Comparison of ENCODE assay signal across 8 cellular contexts in genomic region chr12:124915249-124916236, GRCh38. TPM values are rescaled to one million over a fixed set of nuclear protein-coding genes. Genes with fewer than 3 reads are reported as not detected.
DNase-seq lines count a peak whose midpoint lies in the region; ATAC-seq and TF ChIP-seq lines count a peak whose summit lies in the region.

No MANE protein-coding gene starts in this region.

- no peak for TF ChIP-seq EP300 in esophagus muscularis mucosa (IDR thresholded peaks at IDR 0.05)

- DNase-seq in BE2C (no peak), RPMI8226 (peak; percentile 57), esophagus muscularis mucosa (ENCODE audit: extremely low spot score) (no peak), natural killer cell (no peak), occipital lobe (lab: John Stamatoyannopoulos, UW) (no peak)

- H3K27me3 ChIP-seq in BE2C (no peaks in the 10 kb centered on the region), esophagus muscularis mucosa (peaks cover 0 to 5% (median 0%) of the 10 kb centered on the region in 4 donors)

- peak overlapping the region; percentile 99 to 100 (median 100) for H3K27ac ChIP-seq in esophagus muscularis mucosa (replicated peaks in 1 of 4)

- no peaks in the 10 kb centered on the region for H3K9me3 Mint-ChIP-seq in natural killer cell

- TF ChIP-seq POLR2A in esophagus muscularis mucosa (IDR thresholded peaks at IDR 0.05; ENCODE audit: low read depth) = no peak

- peak overlapping the region; percentile 97 for H3K4me3 ChIP-seq in BE2C (ENCODE audit: low read depth, low read length)
- peak overlapping the region; percentile 82 to 96 (median 90) for H3K4me3 ChIP-seq in esophagus muscularis mucosa

- no peaks in the 10 kb centered on the region for H3K9me3 ChIP-seq in BE2C
- H3K9me3 ChIP-seq in esophagus muscularis mucosa = peaks cover 0 to 3% (median 0%) of the 10 kb centered on the region in 4 donors

- WGBS in esophagus muscularis mucosa = 25% methylated on average over 11 of the region's 21 CpGs

- intact Hi-C loops in esophagus muscularis mucosa (cut with DNase I) (loop anchor here (10.0 kb wide), 1 partner anchor 531 kb away; no protein-coding TSS in a partner anchor), natural killer cell (cut with micrococcal nuclease) (loop anchor here (2.0 to 5.0 kb wide), 2 partner anchors 23 to 72 kb away; partner anchors contain the start of gene DHX37)

- H3K4me3 Mint-ChIP-seq in natural killer cell = peak overlapping the region; percentile 92

- no peaks in the 10 kb centered on the region for H3K27me3 Mint-ChIP-seq in natural killer cell (ENCODE audit: low read depth in 2 of 2)

- ATAC-seq in GM21825 (IDR thresholded peaks at IDR 0.05; ENCODE audit: unreplicated experiment) (peak; percentile 8), natural killer cell (no peak), HG02840 (IDR thresholded peaks at IDR 0.05; ENCODE audit: low FRiP score, unreplicated experiment) (no peak), HG03378 (IDR thresholded peaks at IDR 0.05; ENCODE audit: unreplicated experiment) (no peak)

- H3K4me1 ChIP-seq in BE2C (peaks cover 17% of the 10 kb centered on the region), esophagus muscularis mucosa (peaks cover 44 to 71% (median 63%) of the 10 kb centered on the region in 4 donors)

- H3K36me3 Mint-ChIP-seq in natural killer cell = peaks cover 29% of the 10 kb centered on the region

- H3K27ac Mint-ChIP-seq in natural killer cell = peak overlapping the region; percentile 100

- TF ChIP-seq CTCF in BE2C (IDR thresholded peaks at IDR 0.05; ENCODE audit: low read depth, low read length) = no peak
- no peak for TF ChIP-seq CTCF in esophagus muscularis mucosa (IDR thresholded peaks at IDR 0.05)
- no peak for TF ChIP-seq CTCF in natural killer cell (IDR thresholded peaks at IDR 0.05)

- H3K36me3 ChIP-seq in BE2C (peaks cover 15% of the 10 kb centered on the region), esophagus muscularis mucosa (peaks cover 13 to 33% (median 24%) of the 10 kb centered on the region in 4 donors)

- H3K4me1 Mint-ChIP-seq in natural killer cell = peaks cover 78 to 86% of the 10 kb centered on the region in 2 donors

RNA-seq across cellular contexts. Expression of gene UBC, which starts 1.1 kb away (rescaled TPM):
- 1,839 TPM for polyA plus RNA-seq in BE2C (2012; ENCODE audit: insufficient read depth, insufficient read length, low read depth)
- 1,000 to 10,000 TPM; 1,267 to 2,383 (median 1,576) TPM for total RNA-seq in esophagus muscularis mucosa
- total RNA-seq in natural killer cell = 1,000 to 10,000 TPM; 1,276 to 1,737 (median 1,334) TPM
- total RNA-seq in occipital lobe = 1,477 TPM

RNA-seq across cellular contexts. Expression of gene SCARB1, which starts 51.9 kb away (rescaled TPM):
- 107 TPM for polyA plus RNA-seq in BE2C (2012; ENCODE audit: insufficient read depth, insufficient read length, low read depth)
- total RNA-seq in esophagus muscularis mucosa (10 to 100 TPM in 2 of 4 donors, 1 to 10 TPM in 2; 8.3 to 24.1 (median 13.0) TPM), natural killer cell (1 to 10 TPM; 1.1 to 2.7 (median 1.3) TPM), occipital lobe (8.9 TPM)
